Comparison of ENCODE assay signal across 2 cellular contexts in genomic region chr15:64182859-64183258, GRCh38.
TF ChIP-seq lines count a peak whose summit lies in the region.

No MANE protein-coding gene starts in this region.

TF ChIP-seq in GM23338, 12 proteins besides CTCF, POLR2A, EP300 and RAD21 (continued from another document):
- no peak for TF ChIP-seq REST (IDR thresholded peaks at IDR 0.05; ENCODE audit: unreplicated experiment)

TF ChIP-seq in SK-N-SH treated with all-trans-retinoic acid at 6 μM for 48 hours, 23 proteins besides CTCF, POLR2A, EP300 and RAD21 (continued from another document):
- no peak for TF ChIP-seq CSRNP3 (CRISPR knock-in tag; IDR thresholded peaks at IDR 0.05)
- TF ChIP-seq POU6F1 (CRISPR knock-in tag; IDR thresholded peaks at IDR 0.05; ENCODE audit: borderline replicate concordance, low read depth), result no peak
- TF ChIP-seq TCF4 (CRISPR knock-in tag; IDR thresholded peaks at IDR 0.05; ENCODE audit: borderline replicate concordance), result no peak
- TF ChIP-seq ISL1 (CRISPR knock-in tag; IDR thresholded peaks at IDR 0.05), result no peak
- TF ChIP-seq RARB (CRISPR knock-in tag; IDR thresholded peaks at IDR 0.05), result no peak
- TF ChIP-seq ZFP3 (CRISPR knock-in tag; IDR thresholded peaks at IDR 0.05), result no peak
